Comparison of ENCODE assay signal across 11 cellular contexts in the genomic region with DNA sequence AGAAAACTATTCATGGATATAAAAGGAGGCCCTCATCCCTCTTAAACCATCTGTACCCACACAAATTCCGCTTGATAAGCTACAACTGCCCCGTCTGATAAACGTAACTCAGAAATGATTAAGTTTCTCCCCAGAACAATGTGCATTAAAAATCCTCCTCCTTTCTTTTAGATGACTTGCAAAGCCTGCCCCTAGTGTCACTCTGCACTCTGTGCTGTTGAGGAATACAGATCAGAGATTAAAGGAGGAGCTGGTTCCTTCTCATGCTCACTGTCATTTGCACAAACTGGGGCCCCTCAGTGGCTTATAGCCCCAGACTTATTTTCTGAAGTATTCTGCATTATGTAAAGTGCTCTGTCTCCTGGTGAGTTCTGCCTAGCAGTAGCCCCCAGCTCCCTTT. TPM values are rescaled to one million over a fixed set of nuclear protein-coding genes. Genes with fewer than 3 reads are reported as not detected.
A peak's percentile ranks its signal among the peaks of the same experiment; 100 is the strongest.
DNase-seq lines count a peak whose midpoint lies in the region; ATAC-seq and TF ChIP-seq lines count a peak whose summit lies in the region.
"Had no signal": no experiment of that assay in that cellular context is flagged by ENCODE, and none has a peak within 500 bp of the region (broad histone marks: within the 10 kb centered on the region; RNA-seq: fewer than 3 reads in every experiment).

No MANE protein-coding gene starts in this region.

- DNase-seq in right lobe of liver (no peak), endodermal cell (no peak), testis (no peak), SHP77 treated with DMSO at 0.1 percent for 48 hours (lab: John Stamatoyannopoulos, UW) (no peak), NCI-H2081 (lab: John Stamatoyannopoulos, UW) (no peak), glomerular visceral epithelial cell (ENCODE audit: extremely low spot score) (no peak)
- DNase-seq: NCI-H2029, thyroid gland had no signal

- 94% methylated on average over 3 of the region's 3 CpGs for WGBS in liver
- WGBS in right lobe of liver (ENCODE audit: insufficient coverage, low coverage, low lambda C conversion rate, missing lambda C conversion rate), result 86% methylated on average over 3 of the region's 3 CpGs
- 86% methylated on average over 3 of the region's 3 CpGs for WGBS in endodermal cell (ENCODE audit: insufficient coverage in 1 of 2, insufficient read length in 1 of 2), 2 experiments
- WGBS in testis, 2 donors, result 58 to 69% methylated on average over 3 of the region's 3 CpGs

- peak; percentile 6 for TF ChIP-seq CTCF in liver (IDR thresholded peaks at IDR 0.05; ENCODE audit: low read depth, low read length, missing input control)
- TF ChIP-seq CTCF in right lobe of liver (IDR thresholded peaks at IDR 0.05), result peak in 1 of 4 donors; percentile 17
- 0 out of 2 replicates have a peak, but pooled peaks have one; percentile 10 for TF ChIP-seq CTCF in WI38 (IDR thresholded peaks at IDR 0.05; ENCODE audit: low read depth, low read length)
- TF ChIP-seq CTCF in endodermal cell (conservative IDR thresholded peaks at IDR 0.05), result peak; percentile 70
- peak; percentile 9 to 19 (median 12) for TF ChIP-seq CTCF in testis (IDR thresholded peaks at IDR 0.05)

- H3K9ac ChIP-seq in liver (ENCODE audit: low read depth in 1 of 2, low read length in 2 of 2) (no peak overlapping the region), endodermal cell (ENCODE audit: extremely low read depth, low read length, poor library complexity, severe bottlenecking) (no peak overlapping the region)

- H3K4me3 Mint-ChIP-seq in endodermal cell, result no peak overlapping the region

- H3K4me1 Mint-ChIP-seq in endodermal cell, result peaks cover 6% of the 10 kb centered on the region

- peaks cover 0 to 2% (median under 1%) of the 10 kb centered on the region in 4 donors for H3K36me3 ChIP-seq in liver (ENCODE audit: control insufficient read depth in 4 of 4, insufficient read depth in 3 of 4, low read depth in 1 of 4, low read length in 3 of 4)
- H3K36me3 ChIP-seq in right lobe of liver, result no peaks in the 10 kb centered on the region
- H3K36me3 ChIP-seq in endodermal cell (ENCODE audit: control insufficient read depth, insufficient read depth, low read length), result peaks cover 10% of the 10 kb centered on the region
- H3K36me3 ChIP-seq in testis (ENCODE audit: low read depth, missing control alignments), result no peaks in the 10 kb centered on the region

- ATAC-seq in right lobe of liver, result no peak

- no peak overlapping the region for H3K27ac ChIP-seq in liver (ENCODE audit: low read depth in 1 of 2, low read length in 2 of 2)
- H3K27ac ChIP-seq in right lobe of liver, result no peak overlapping the region
- H3K27ac ChIP-seq in endodermal cell (ENCODE audit: low read depth, low read length), result no peak overlapping the region
- H3K27ac ChIP-seq in testis, result no peak overlapping the region
- H3K27ac ChIP-seq: thyroid gland had no signal

- H3K27ac Mint-ChIP-seq in endodermal cell, result no peak overlapping the region

- H3K27me3 Mint-ChIP-seq in endodermal cell (ENCODE audit: insufficient read depth), result no peaks in the 10 kb centered on the region

- H3K9me3 ChIP-seq in liver (ENCODE audit: control insufficient read depth in 4 of 4, low read length in 3 of 4) (no peaks in the 10 kb centered on the region), right lobe of liver (no peaks in the 10 kb centered on the region), endodermal cell (ENCODE audit: control insufficient read depth, low read length) (no peaks in the 10 kb centered on the region), testis (no peaks in the 10 kb centered on the region)
- H3K9me3 ChIP-seq: thyroid gland had no signal

- TF ChIP-seq POLR2A in right lobe of liver (IDR thresholded peaks at IDR 0.05), result no peak
- no peak for TF ChIP-seq POLR2A in testis (IDR thresholded peaks at IDR 0.05)

- peaks cover 2 to 13% (median 7%) of the 10 kb centered on the region in 4 donors for H3K4me1 ChIP-seq in liver (ENCODE audit: control insufficient read depth in 4 of 4, insufficient read depth in 4 of 4, low read length in 3 of 4)
- peaks cover 0 to 10% (median 4%) of the 10 kb centered on the region in 4 donors for H3K4me1 ChIP-seq in right lobe of liver
- H3K4me1 ChIP-seq in endodermal cell (ENCODE audit: control insufficient read depth, insufficient read depth, low read length), result no peaks in the 10 kb centered on the region
- H3K4me1 ChIP-seq in testis, result peaks cover 10% of the 10 kb centered on the region

- H3K27me3 ChIP-seq in liver (ENCODE audit: control insufficient read depth in 4 of 4, insufficient read depth in 4 of 4, low read length in 3 of 4), result no peaks in the 10 kb centered on the region
- no peaks in the 10 kb centered on the region for H3K27me3 ChIP-seq in right lobe of liver
- no peaks in the 10 kb centered on the region for H3K27me3 ChIP-seq in endodermal cell (ENCODE audit: control insufficient read depth, insufficient read depth, low read length, poor library complexity, severe bottlenecking)
- H3K27me3 ChIP-seq in testis, result no peaks in the 10 kb centered on the region
- H3K27me3 ChIP-seq: thyroid gland had no signal

- TF ChIP-seq RAD21 in liver (IDR thresholded peaks at IDR 0.05), result peak in 1 of 2 donors; percentile 8

- peaks cover 8% of the 10 kb centered on the region for H3K36me3 Mint-ChIP-seq in endodermal cell (ENCODE audit: low read depth)

- H3K4me3 ChIP-seq in liver (ENCODE audit: low read depth in 1 of 3, low read length in 3 of 3) (no peak overlapping the region), right lobe of liver (no peak overlapping the region), WI38 (ENCODE audit: low read depth, low read length) (no peak overlapping the region), endodermal cell (ENCODE audit: low read length) (no peak overlapping the region), testis (no peak overlapping the region)
- H3K4me3 ChIP-seq: thyroid gland had no signal

- no peaks in the 10 kb centered on the region for H3K9me3 Mint-ChIP-seq in endodermal cell

- intact Hi-C loops in right lobe of liver (cut with DNase I) (loop anchor here in 1 of 2 donors (10.0 kb wide), 1 partner anchor 91 kb away; no protein-coding TSS in a partner anchor), testis (cut with DNase I; ENCODE audit: low total_unique reads) (no loop called here)

TF ChIP-seq in liver, 16 proteins besides CTCF, POLR2A, EP300 and RAD21 (continues in another document):
- TF ChIP-seq, protein P1, sequence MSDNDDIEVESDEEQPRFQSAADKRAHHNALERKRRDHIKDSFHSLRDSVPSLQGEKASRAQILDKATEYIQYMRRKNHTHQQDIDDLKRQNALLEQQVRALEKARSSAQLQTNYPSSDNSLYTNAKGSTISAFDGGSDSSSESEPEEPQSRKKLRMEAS (IDR thresholded peaks at IDR 0.05), result no peak
- TF ChIP-seq TAF1 (conservative IDR thresholded peaks at IDR 0.05) (no peak), GABPA (IDR thresholded peaks at IDR 0.05 in 1 of 2, conservative IDR thresholded peaks at IDR 0.05 in 1 of 2) (no peak), SP1 (IDR thresholded peaks at IDR 0.05) (no peak), JUND (IDR thresholded peaks at IDR 0.05) (no peak), HNF4G (IDR thresholded peaks at IDR 0.05) (no peak), FOXA2 (IDR thresholded peaks at IDR 0.05) (no peak), FOXA1 (IDR thresholded peaks at IDR 0.05) (no peak), RXRA (IDR thresholded peaks at IDR 0.05) (no peak), NR2F2 (IDR thresholded peaks at IDR 0.05) (no peak), EGR1 (IDR thresholded peaks at IDR 0.05; ENCODE audit: low read depth in 2 of 2) (no peak)
- TF ChIP-seq, protein P2, sequence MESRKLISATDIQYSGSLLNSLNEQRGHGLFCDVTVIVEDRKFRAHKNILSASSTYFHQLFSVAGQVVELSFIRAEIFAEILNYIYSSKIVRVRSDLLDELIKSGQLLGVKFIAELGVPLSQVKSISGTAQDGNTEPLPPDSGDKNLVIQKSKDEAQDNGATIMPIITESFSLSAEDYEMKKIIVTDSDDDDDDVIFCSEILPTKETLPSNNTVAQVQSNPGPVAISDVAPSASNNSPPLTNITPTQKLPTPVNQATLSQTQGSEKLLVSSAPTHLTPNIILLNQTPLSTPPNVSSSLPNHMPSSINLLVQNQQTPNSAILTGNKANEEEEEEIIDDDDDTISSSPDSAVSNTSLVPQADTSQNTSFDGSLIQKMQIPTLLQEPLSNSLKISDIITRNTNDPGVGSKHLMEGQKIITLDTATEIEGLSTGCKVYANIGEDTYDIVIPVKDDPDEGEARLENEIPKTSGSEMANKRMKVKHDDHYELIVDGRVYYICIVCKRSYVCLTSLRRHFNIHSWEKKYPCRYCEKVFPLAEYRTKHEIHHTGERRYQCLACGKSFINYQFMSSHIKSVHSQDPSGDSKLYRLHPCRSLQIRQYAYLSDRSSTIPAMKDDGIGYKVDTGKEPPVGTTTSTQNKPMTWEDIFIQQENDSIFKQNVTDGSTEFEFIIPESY (IDR thresholded peaks at IDR 0.05), result no peak
- TF ChIP-seq, protein P3, sequence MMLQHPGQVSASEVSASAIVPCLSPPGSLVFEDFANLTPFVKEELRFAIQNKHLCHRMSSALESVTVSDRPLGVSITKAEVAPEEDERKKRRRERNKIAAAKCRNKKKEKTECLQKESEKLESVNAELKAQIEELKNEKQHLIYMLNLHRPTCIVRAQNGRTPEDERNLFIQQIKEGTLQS (IDR thresholded peaks at IDR 0.05), result no peak

RNA-seq across cellular contexts. Expression of a gene that starts 33.3 kb away (rescaled TPM):
- total RNA-seq in liver, result not detected
- polyA plus RNA-seq in liver, result under 1 TPM in 1 of 2 donors, not detected in 1; 0.40 TPM
- not detected for total RNA-seq in right lobe of liver
- not detected for total RNA-seq in endodermal cell
- not detected for polyA plus RNA-seq in endodermal cell (2013, experiment 1 of 2)
- not detected for polyA plus RNA-seq in endodermal cell (2013, experiment 2 of 2)
- 1 to 10 TPM; 3.2 to 8.1 TPM for total RNA-seq in testis
- 43.8 TPM for polyA plus RNA-seq in testis (ENCODE audit: insufficient read depth, low read depth, low replicate concordance)
- total RNA-seq: skeletal muscle tissue, thyroid gland had no signal
